ENCODE assay signal across 8 cellular contexts in genomic region chr12:100733817-100734593, GRCh38.
DNase-seq lines count a peak whose midpoint lies in the region; ATAC-seq and TF ChIP-seq lines count a peak whose summit lies in the region.

No MANE protein-coding gene starts in this region.

- no peaks in the 10 kb centered on the region for H3F3A ChIP-seq in PC-3 (ENCODE audit: low read length, unreplicated experiment)

- no peaks in the 10 kb centered on the region for H3K79me2 ChIP-seq in PC-3 (ENCODE audit: low read length)

- H3K4me3 ChIP-seq in AG04450 (ENCODE audit: low read depth, low read length) (no peak overlapping the region), PC-3 (ENCODE audit: low read length) (no peak overlapping the region), fibroblast of pulmonary artery (replicated peaks; ENCODE audit: low read depth, low read length) (no peak overlapping the region), testis (no peak overlapping the region), ovary (no peak overlapping the region)

- H3K9me2 ChIP-seq in PC-3 (replicated peaks; ENCODE audit: low read length) = no peaks in the 10 kb centered on the region

- DNase-seq in AG04450 (ENCODE audit: low read depth, low spot score) (peak; percentile 10), PC-3 (peak; percentile 55), fibroblast of pulmonary artery (ENCODE audit: low read depth) (peak; percentile 65), testis (no peak), ovary (no peak)

- TF ChIP-seq POLR2A in testis (IDR thresholded peaks at IDR 0.05) = no peak
- TF ChIP-seq POLR2A in ovary (IDR thresholded peaks at IDR 0.05) = no peak

- H3K9me3 ChIP-seq in AG04450 (ENCODE audit: control insufficient read depth, insufficient read depth, low read length) (no peaks in the 10 kb centered on the region), PC-3 (ENCODE audit: low read length) (no peaks in the 10 kb centered on the region), testis (no peaks in the 10 kb centered on the region), ovary (no peaks in the 10 kb centered on the region)

- no peaks in the 10 kb centered on the region for H4K20me1 ChIP-seq in PC-3 (ENCODE audit: low read length)

- no peak overlapping the region for H3K4me2 ChIP-seq in PC-3 (ENCODE audit: low read length)

- CTCF ChIA-PET in AG04450 (lab: Charles Lee) = interaction anchor here (0.6 to 4.8 kb wide), 18 partner anchors 8 to 702 kb away, joined by 3 to 27 read pairs (median 4); partner anchors contain the start of gene ACTR6
- CTCF ChIA-PET in PC-3 (lab: Charles Lee) = no interaction called here

- no peak for TF ChIP-seq EP300 in ovary (IDR thresholded peaks at IDR 0.05)

- H3K36me3 ChIP-seq in PC-3 (ENCODE audit: low read depth, low read length) = no peaks in the 10 kb centered on the region
- no peaks in the 10 kb centered on the region for H3K36me3 ChIP-seq in testis (ENCODE audit: low read depth, missing control alignments)
- no peaks in the 10 kb centered on the region for H3K36me3 ChIP-seq in ovary

- BruUV-seq in PC-3 (replicated peaks; lab: Mats Ljungman, UMichigan) = no TSS peak

- intact Hi-C loops in PC-3 (cut with micrococcal nuclease) (loop anchor here (1.0 to 5.0 kb wide), 2 partner anchors 162 to 386 kb away; partner anchors contain the start of gene GAS2L3), testis (cut with DNase I; ENCODE audit: low total_unique reads) (no loop called here), ovary (cut with DNase I) (no loop called here)

- TF ChIP-seq CTCF in AG04450 (IDR thresholded peaks at IDR 0.05; ENCODE audit: low read depth, low read length) = peak; percentile 70
- TF ChIP-seq CTCF in PC-3 (conservative IDR thresholded peaks at IDR 0.05; ENCODE audit: low read depth, low read length) = peak; percentile 65
- peak; percentile 76 for TF ChIP-seq CTCF in fibroblast of pulmonary artery (IDR thresholded peaks at IDR 0.05; ENCODE audit: low read length, missing control alignments)
- peak in 2 of 3 experiments; percentile 44 to 56 for TF ChIP-seq CTCF in testis (IDR thresholded peaks at IDR 0.05)
- peak in 1 of 3 donors; percentile 22 for TF ChIP-seq CTCF in ovary (IDR thresholded peaks at IDR 0.05)

- H3K27ac ChIP-seq in AG04450 (ENCODE audit: low read depth, low read length) = no peak overlapping the region
- H3K27ac ChIP-seq in PC-3 (ENCODE audit: low read length) = no peak overlapping the region
- H3K27ac ChIP-seq in testis = no peak overlapping the region
- H3K27ac ChIP-seq in ovary = no peak overlapping the region

- 61 to 63% methylated on average over 5 of the region's 5 CpGs for WGBS in testis, 2 donors
- WGBS in ovary, 3 donors = 34 to 48% (median 38%) methylated on average over 5 of the region's 5 CpGs

- H3K27me3 ChIP-seq in AG04450 (ENCODE audit: control insufficient read depth, insufficient read depth, low read length) = no peaks in the 10 kb centered on the region
- peaks cover 24% of the 10 kb centered on the region for H3K27me3 ChIP-seq in PC-3 (ENCODE audit: low read length)
- no peaks in the 10 kb centered on the region for H3K27me3 ChIP-seq in testis
- H3K27me3 ChIP-seq in ovary = no peaks in the 10 kb centered on the region

- ATAC-seq in GM18861 (IDR thresholded peaks at IDR 0.05; ENCODE audit: unreplicated experiment) = peak; percentile 50
- ATAC-seq in HG03442 (IDR thresholded peaks at IDR 0.05; ENCODE audit: unreplicated experiment) = peak; percentile 72
- no peak for ATAC-seq in PC-3
- ATAC-seq in GM21423 (IDR thresholded peaks at IDR 0.05; ENCODE audit: unreplicated experiment) = no peak

- H3K4me1 ChIP-seq in PC-3 (ENCODE audit: insufficient read depth, low read length) (no peaks in the 10 kb centered on the region), testis (no peaks in the 10 kb centered on the region), ovary (ENCODE audit: insufficient read depth) (no peaks in the 10 kb centered on the region)

- POLR2A ChIA-PET in AG04450 (lab: Yijun Ruan, JAX) = interaction anchor here (0.6 kb wide), 1 partner anchor 388 kb away, joined by 4 read pairs; no protein-coding TSS in a partner anchor
- POLR2A ChIA-PET in PC-3 (lab: Charles Lee; ENCODE audit: unreplicated experiment) = no interaction called here

- H3K9ac ChIP-seq in PC-3 (ENCODE audit: low read length) = no peak overlapping the region

- H2AFZ ChIP-seq in PC-3 (ENCODE audit: low read length) = no peak overlapping the region

Comparison
In these comparisons a context has a peak if more than half of its experiments do, and no peak if none do; other contexts are left out.
1. DNase-seq: peak in AG04450 (single experiment), PC-3 (single experiment) and fibroblast of pulmonary artery (single experiment); none in testis (single experiment) and ovary (0 of 5).
2. ATAC-seq: peak in GM18861 (single experiment) and HG03442 (single experiment); none in PC-3 (single experiment) and GM21423 (single experiment).